Comparison of ENCODE assay signal across 11 cellular contexts in genomic region chr10:14740684-14741247, GRCh38. TPM values are rescaled to one million over a fixed set of nuclear protein-coding genes. Genes with fewer than 3 reads are reported as not detected.
DNase-seq lines count a peak whose midpoint lies in the region; ATAC-seq, FAIRE-seq and TF ChIP-seq lines count a peak whose summit lies in the region.
"Had no signal": no experiment of that assay in that cellular context is flagged by ENCODE, and none has a peak within 500 bp of the region (broad histone marks: within the 10 kb centered on the region; RNA-seq: fewer than 3 reads in every experiment).

No MANE protein-coding gene starts in this region.

- 46% methylated on average over 3 of the region's 3 CpGs for WGBS in thymus

- no peaks in the 10 kb centered on the region for H4K20me1 ChIP-seq in endothelial cell of umbilical vein (replicated peaks; ENCODE audit: control insufficient read depth, extremely low read depth, insufficient read depth, low read length)

- H3K4me1 ChIP-seq in endothelial cell of umbilical vein (ENCODE audit: control insufficient read depth, extremely low read depth, insufficient read depth, low read length) (no peaks in the 10 kb centered on the region), thymus (ENCODE audit: control insufficient read depth, insufficient read depth, low read length) (peaks cover 2% of the 10 kb centered on the region)

- dilution Hi-C loops in endothelial cell of umbilical vein (cut with MboI; ENCODE audit: extremely low pct_ligation_motif_present, low sequenced_read_pairs) = no loop called here

- H3K79me2 ChIP-seq in endothelial cell of umbilical vein (ENCODE audit: control insufficient read depth, insufficient read depth, low read length) = no peaks in the 10 kb centered on the region

- H3K27ac ChIP-seq in endothelial cell of umbilical vein (ENCODE audit: insufficient read depth, low read depth, low read length) (no peak overlapping the region), thymus (ENCODE audit: low read depth) (peak overlapping the region; percentile 82)

- TF ChIP-seq POLR2A in endothelial cell of umbilical vein (IDR thresholded peaks at IDR 0.05; ENCODE audit: low read depth, low read length) = no peak

- peak overlapping the region; percentile 55 for H3K27ac Mint-ChIP-seq in activated CD4-positive, alpha-beta T cell treated with anti-CD3 and anti-CD28 coated beads for 36 hours
- H3K27ac Mint-ChIP-seq: immature natural killer cell had no signal

- no peak overlapping the region for H3K4me3 ChIP-seq in endothelial cell of umbilical vein (replicated peaks in 1 of 3; ENCODE audit: insufficient read depth in 1 of 3, low read depth in 1 of 3, low read length in 3 of 3)
- H3K4me3 ChIP-seq in thymus (ENCODE audit: low read length) = no peak overlapping the region

- H3K4me3 Mint-ChIP-seq in activated CD4-positive, alpha-beta T cell treated with anti-CD3 and anti-CD28 coated beads for 36 hours = no peak overlapping the region
- H3K4me3 Mint-ChIP-seq: immature natural killer cell had no signal

- CTCF ChIA-PET in activated CD4-positive, alpha-beta T cell treated with anti-CD3 and anti-CD28 coated beads for 36 hours (lab: Charles Lee) = no interaction called here
- CTCF ChIA-PET in endothelial cell of umbilical vein (lab: Charles Lee) = no interaction called here

- BruUV-seq in endothelial cell of umbilical vein (replicated peaks; lab: Mats Ljungman, UMichigan) = no TSS peak

- TF ChIP-seq CTCF in endothelial cell of umbilical vein (IDR thresholded peaks at IDR 0.05; ENCODE audit: extremely low read depth in 1 of 2, insufficient read depth in 1 of 2, low read depth in 1 of 2, low read length in 2 of 2) = no peak

- H3K27me3 ChIP-seq in endothelial cell of umbilical vein (ENCODE audit: control insufficient read depth in 2 of 2, insufficient read depth in 2 of 2, low read length in 2 of 2) = no peaks in the 10 kb centered on the region
- H3K27me3 ChIP-seq in thymus (ENCODE audit: control insufficient read depth, insufficient read depth) = no peaks in the 10 kb centered on the region

- H3K9me3 ChIP-seq in endothelial cell of umbilical vein (replicated peaks; ENCODE audit: control insufficient read depth, insufficient read depth, low read length) (no peaks in the 10 kb centered on the region), thymus (ENCODE audit: control insufficient read depth) (no peaks in the 10 kb centered on the region)

- no peak overlapping the region for H3K4me2 ChIP-seq in endothelial cell of umbilical vein (ENCODE audit: insufficient read depth, low read length)

- POLR2A ChIA-PET in activated CD4-positive, alpha-beta T cell treated with anti-CD3 and anti-CD28 coated beads for 36 hours (lab: Charles Lee) = no interaction called here
- POLR2A ChIA-PET in endothelial cell of umbilical vein (lab: Charles Lee) = no interaction called here

- no peak for FAIRE-seq in endothelial cell of umbilical vein (lab: Jason Lieb, UNC)
- FAIRE-seq: colon had no signal

- peaks cover 3% of the 10 kb centered on the region for H3K36me3 Mint-ChIP-seq in activated CD4-positive, alpha-beta T cell treated with anti-CD3 and anti-CD28 coated beads for 36 hours (ENCODE audit: low read depth)

- H3K36me3 ChIP-seq in endothelial cell of umbilical vein (ENCODE audit: control insufficient read depth in 2 of 2, extremely low read depth in 1 of 2, insufficient read depth in 2 of 2, low read length in 2 of 2) (no peaks in the 10 kb centered on the region), thymus (ENCODE audit: control insufficient read depth, insufficient read depth) (no peaks in the 10 kb centered on the region)

- no peaks in the 10 kb centered on the region for H3K27me3 Mint-ChIP-seq in activated CD4-positive, alpha-beta T cell treated with anti-CD3 and anti-CD28 coated beads for 36 hours

- no peak overlapping the region for H3K9ac ChIP-seq in endothelial cell of umbilical vein (replicated peaks; ENCODE audit: extremely low read depth, insufficient read depth, low read length)

- H3K9me3 Mint-ChIP-seq in activated CD4-positive, alpha-beta T cell treated with anti-CD3 and anti-CD28 coated beads for 36 hours (ENCODE audit: low read depth) = peaks cover 6% of the 10 kb centered on the region
- H3K9me3 Mint-ChIP-seq: immature natural killer cell had no signal

- no peak for DNase-seq in activated CD4-positive, alpha-beta T cell treated with anti-CD3 and anti-CD28 coated beads for 36 hours
- no peak for DNase-seq in activated CD4-positive, alpha-beta T cell treated with anti-CD3 and anti-CD28 coated beads for 48 hours
- peak; percentile 73 to 77 for DNase-seq in Kasumi-1 (lab: John Stamatoyannopoulos, UW)
- peak; percentile 8 for DNase-seq in endothelial cell of umbilical vein (ENCODE audit: low read depth, low spot score)
- no peak for DNase-seq in NCI-H187 (lab: John Stamatoyannopoulos, UW)
- DNase-seq in NCI-H1048 (lab: John Stamatoyannopoulos, UW) = no peak
- no peak for DNase-seq in HuH-7 (ENCODE audit: low spot score)
- DNase-seq: immature natural killer cell, NCI-H510A treated with DMSO at 0.1 percent for 48 hours had no signal

- intact Hi-C loops in activated CD4-positive, alpha-beta T cell treated with anti-CD3 and anti-CD28 coated beads for 36 hours (cut with DNase I, micrococcal nuclease) = no loop called here
- intact Hi-C loops in endothelial cell of umbilical vein (cut with micrococcal nuclease) = no loop called here

- peaks cover 28% of the 10 kb centered on the region for H3K4me1 Mint-ChIP-seq in activated CD4-positive, alpha-beta T cell treated with anti-CD3 and anti-CD28 coated beads for 36 hours

- no peak for ATAC-seq in activated CD4-positive, alpha-beta T cell treated with anti-CD3 and anti-CD28 coated beads for 36 hours

- H3K9me1 ChIP-seq in endothelial cell of umbilical vein (replicated peaks; ENCODE audit: control insufficient read depth, extremely low read depth, insufficient read depth, low read length) = no peaks in the 10 kb centered on the region

- H2AFZ ChIP-seq in endothelial cell of umbilical vein (ENCODE audit: low read depth, low read length) = no peak overlapping the region

TF ChIP-seq in endothelial cell of umbilical vein, 7 proteins besides CTCF, POLR2A, EP300 and RAD21:
- TF ChIP-seq GATA2 (IDR thresholded peaks at IDR 0.05; ENCODE audit: insufficient read depth, insufficient read length, low read depth, low read length) = no peak
- no peak for TF ChIP-seq POLR2AphosphoS5 (IDR thresholded peaks at IDR 0.05; ENCODE audit: insufficient read depth, low read depth, low read length)

RNA-seq across cellular contexts. Expression of gene FAM107B, which starts 33.9 kb away (rescaled TPM):
- 100 to 1,000 TPM; 126 to 148 TPM for total RNA-seq in activated CD4-positive, alpha-beta T cell treated with anti-CD3 and anti-CD28 coated beads for 36 hours
- total RNA-seq in endothelial cell of umbilical vein = 168 and 176 TPM in 2 replicates
- polyA plus RNA-seq in endothelial cell of umbilical vein (27.0 and 39.2 TPM in 2 replicates), thymus (52.3 TPM)
- 48.9 and 51.3 TPM in 2 replicates for polyA plus RNA-seq in endothelial cell of umbilical vein (2011; cell fraction: cytosol; rRNA removed)
- 58.9 and 73.2 TPM in 2 replicates for polyA plus RNA-seq in endothelial cell of umbilical vein (2011; cell fraction: nucleus; rRNA removed)
- polyA plus RNA-seq in endothelial cell of umbilical vein (2012) = 147 and 210 TPM in 2 replicates
- 34.2 and 34.9 TPM in 2 replicates for polyA minus RNA-seq in endothelial cell of umbilical vein
- 14.4 TPM for polyA minus RNA-seq in endothelial cell of umbilical vein (2011; cell fraction: cytosol; rRNA and poly(A)+ RNA removed)
- polyA minus RNA-seq in endothelial cell of umbilical vein (2011; cell fraction: nucleus; rRNA and poly(A)+ RNA removed) = 50.2 and 65.1 TPM in 2 replicates

Comparison
In these comparisons a context has a peak if more than half of its experiments do, and no peak if none do; other contexts are left out.
1. DNase-seq: peak in Kasumi-1 (2 of 2) and endothelial cell of umbilical vein (single experiment); none in activated CD4-positive, alpha-beta T cell treated with anti-CD3 and anti-CD28 coated beads for 36 hours (single experiment), activated CD4-positive, alpha-beta T cell treated with anti-CD3 and anti-CD28 coated beads for 48 hours (single experiment), NCI-H187 (0 of 2), NCI-H1048 (single experiment) and HuH-7 (single experiment).